35 cellular contexts compared by ENCODE assay signal in genomic region chrX:2854918-2855317, GRCh38. TPM values are rescaled to one million over a fixed set of nuclear protein-coding genes. Genes with fewer than 3 reads are reported as not detected.
"Had no signal": no experiment of that assay in that cellular context is flagged by ENCODE, and none has a peak within 500 bp of the region (broad histone marks: within the 10 kb centered on the region; RNA-seq: fewer than 3 reads in every experiment).

No MANE protein-coding gene starts in this region.

- H3K27me3 ChIP-seq: MG63 had no signal

- H3K4me3 ChIP-seq: MG63 had no signal

- H3K9me3 ChIP-seq: MG63 had no signal

- DNase-seq: Karpas-422, Kasumi-1, MG63, MM.1S, MV-4-11, NCI-H1048, NCI-H1092, NCI-H1092 treated with DMSO at 0.1 percent for 48 hours, NCI-H1105, NCI-H1105 treated with DMSO at 0.1 percent for 48 hours, NCI-H1417, NCI-H1417 treated with DMSO at 0.1 percent for 48 hours, NCI-H1436, NCI-H1436 treated with DMSO at 0.1 percent for 48 hours, NCI-H146, NCI-H1694, NCI-H1694 treated with DMSO at 0.1 percent for 48 hours, NCI-H187, NCI-H187 treated with DMSO at 0.1 percent for 48 hours, NCI-H1930, NCI-H2029, NCI-H2029 treated with DMSO at 0.1 percent for 48 hours, NCI-H2081, NCI-H2081 treated with DMSO at 0.1 percent for 48 hours, NCI-H2107, NCI-H2171, NCI-H2171 treated with DMSO at 0.1 percent for 48 hours, NCI-H2227 treated with DMSO at 0.1 percent for 48 hours, NCI-H226, NCI-H345, NCI-H446, NCI-H446 treated with DMSO at 0.1 percent for 48 hours, NCI-H510A had no signal

- H3K36me3 ChIP-seq: MG63 had no signal

- H3K27ac ChIP-seq: KMS-11 had no signal

RNA-seq across cellular contexts. Expression of gene GYG2, which starts 26.2 kb away (rescaled TPM):
- total RNA-seq: MCF 10A had no signal
